In genomic region chr2:177243476-177243875, GRCh38 we compare ENCODE assay signal across 3 cellular contexts.
TF ChIP-seq lines count a peak whose summit lies in the region.

No MANE protein-coding gene starts in this region.

TF ChIP-seq in SK-N-SH, 30 proteins besides CTCF, POLR2A, EP300 and RAD21:
- no peak for TF ChIP-seq JUND (IDR thresholded peaks at IDR 0.05)
- TF ChIP-seq USF2 (IDR thresholded peaks at IDR 0.05; ENCODE audit: borderline replicate concordance, low read depth, low read length): no peak
- TF ChIP-seq GATA2 (CRISPR knock-in tag; IDR thresholded peaks at IDR 0.05): no peak
- no peak for TF ChIP-seq CHD2 (IDR thresholded peaks at IDR 0.05; ENCODE audit: low read length, partially characterized antibody)
- TF ChIP-seq FOXJ3 (CRISPR knock-in tag; IDR thresholded peaks at IDR 0.05): no peak
- TF ChIP-seq RFX5 (IDR thresholded peaks at IDR 0.05; ENCODE audit: low read length): no peak
- TF ChIP-seq IRF3 (IDR thresholded peaks at IDR 0.05; ENCODE audit: low read depth, low read length): no peak
- TF ChIP-seq TEAD4 (IDR thresholded peaks at IDR 0.05; ENCODE audit: borderline replicate concordance, insufficient read depth): no peak
- no peak for TF ChIP-seq ELF1 (IDR thresholded peaks at IDR 0.05)
- TF ChIP-seq FOSL2 (IDR thresholded peaks at IDR 0.05; ENCODE audit: borderline replicate concordance, low read depth): no peak
- TF ChIP-seq REST (IDR thresholded peaks at IDR 0.05; ENCODE audit: low read depth, low read length): no peak
- TF ChIP-seq FOXM1 (IDR thresholded peaks at IDR 0.05; ENCODE audit: low read depth): no peak
- TF ChIP-seq NFIC (IDR thresholded peaks at IDR 0.05; ENCODE audit: borderline replicate concordance): no peak
- TF ChIP-seq EZH2phosphoT487 (IDR thresholded peaks at IDR 0.05; ENCODE audit: borderline replicate concordance, low read depth): no peak
- TF ChIP-seq GABPA (IDR thresholded peaks at IDR 0.05; ENCODE audit: low read depth): no peak
- no peak for TF ChIP-seq RXRA (IDR thresholded peaks at IDR 0.05; ENCODE audit: borderline replicate concordance, low read depth)
- no peak for TF ChIP-seq POLR2AphosphoS5 (IDR thresholded peaks at IDR 0.05; ENCODE audit: low read depth, low read length)

TF ChIP-seq in SK-N-SH treated with all-trans-retinoic acid at 6 μM for 48 hours, 23 proteins besides CTCF, POLR2A, EP300 and RAD21:
- TF ChIP-seq ZC3H10 (CRISPR knock-in tag; IDR thresholded peaks at IDR 0.05) (no peak), TOX (CRISPR knock-in tag; IDR thresholded peaks at IDR 0.05; ENCODE audit: borderline replicate concordance) (no peak), ZFP30 (CRISPR knock-in tag; IDR thresholded peaks at IDR 0.05) (no peak), PATZ1 (CRISPR knock-in tag; IDR thresholded peaks at IDR 0.05; ENCODE audit: borderline replicate concordance) (no peak), ZNF8 (CRISPR knock-in tag; IDR thresholded peaks at IDR 0.05) (no peak), BACH2 (CRISPR knock-in tag; IDR thresholded peaks at IDR 0.05; ENCODE audit: borderline replicate concordance) (no peak), CSRNP3 (CRISPR knock-in tag; IDR thresholded peaks at IDR 0.05) (no peak), ISL1 (CRISPR knock-in tag; IDR thresholded peaks at IDR 0.05) (no peak), ARNTL (CRISPR knock-in tag; IDR thresholded peaks at IDR 0.05; ENCODE audit: borderline replicate concordance, low read depth) (no peak), TCF4 (CRISPR knock-in tag; IDR thresholded peaks at IDR 0.05; ENCODE audit: borderline replicate concordance) (no peak), CSDC2 (CRISPR knock-in tag; IDR thresholded peaks at IDR 0.05) (no peak), CREB5 (CRISPR knock-in tag; IDR thresholded peaks at IDR 0.05; ENCODE audit: low read depth) (no peak), GLIS3 (CRISPR knock-in tag; IDR thresholded peaks at IDR 0.05) (no peak), RARB (CRISPR knock-in tag; IDR thresholded peaks at IDR 0.05) (no peak), POU6F1 (CRISPR knock-in tag; IDR thresholded peaks at IDR 0.05; ENCODE audit: borderline replicate concordance, low read depth) (no peak)

TF ChIP-seq in HepG2, 621 proteins besides CTCF, POLR2A, EP300 and RAD21:
- TF ChIP-seq SRY (CRISPR knock-in tag; IDR thresholded peaks at IDR 0.05) (no peak), ZNF770 (CRISPR knock-in tag; IDR thresholded peaks at IDR 0.05) (peak; percentile 30; the same call in 1 of the 2 replicates), ELK4 (CRISPR knock-in tag; IDR thresholded peaks at IDR 0.05; ENCODE audit: borderline replicate concordance) (no peak), ASH2L (IDR thresholded peaks at IDR 0.05; ENCODE audit: insufficient read length, low read depth, low read length) (no peak), POLR2AphosphoS2 (IDR thresholded peaks at IDR 0.05; ENCODE audit: low read depth, low read length) (no peak), NFE2L1 (CRISPR knock-in tag; IDR thresholded peaks at IDR 0.05; ENCODE audit: borderline replicate concordance) (no peak)
